8 cellular contexts compared by ENCODE assay signal in the genomic region with DNA sequence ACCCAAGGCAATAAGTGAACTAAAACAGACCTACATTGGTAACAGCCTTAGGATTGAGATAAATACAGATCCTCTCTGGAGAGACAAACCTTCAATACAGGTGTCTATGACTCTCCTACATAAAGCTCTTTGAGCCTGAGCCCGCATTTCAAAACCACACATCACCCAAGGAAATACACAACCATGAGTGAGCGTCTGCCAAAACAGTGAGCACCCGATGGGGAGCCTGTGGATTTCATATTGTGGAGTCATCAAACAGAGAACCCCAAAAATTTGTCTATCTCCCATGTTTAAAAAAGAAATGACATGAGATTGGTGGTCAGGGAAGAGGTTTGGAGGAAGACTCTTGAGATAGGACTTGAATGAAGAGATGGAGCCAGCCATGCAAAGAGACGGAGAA.
"Had no signal": no experiment of that assay in that cellular context is flagged by ENCODE, and none has a peak within 500 bp of the region (broad histone marks: within the 10 kb centered on the region; RNA-seq: fewer than 3 reads in every experiment).

No MANE protein-coding gene starts in this region.

- H3K4me3 ChIP-seq: GM12878 had no signal

- DNase-seq: GDM1, GF-D8 had no signal

- FAIRE-seq: G401.6, GM12878, GM12891, GM12892, GM18507, GM19239 had no signal

- ATAC-seq: GM12878 had no signal
